Comparison of ENCODE assay signal across 8 cellular contexts in the genomic region with DNA sequence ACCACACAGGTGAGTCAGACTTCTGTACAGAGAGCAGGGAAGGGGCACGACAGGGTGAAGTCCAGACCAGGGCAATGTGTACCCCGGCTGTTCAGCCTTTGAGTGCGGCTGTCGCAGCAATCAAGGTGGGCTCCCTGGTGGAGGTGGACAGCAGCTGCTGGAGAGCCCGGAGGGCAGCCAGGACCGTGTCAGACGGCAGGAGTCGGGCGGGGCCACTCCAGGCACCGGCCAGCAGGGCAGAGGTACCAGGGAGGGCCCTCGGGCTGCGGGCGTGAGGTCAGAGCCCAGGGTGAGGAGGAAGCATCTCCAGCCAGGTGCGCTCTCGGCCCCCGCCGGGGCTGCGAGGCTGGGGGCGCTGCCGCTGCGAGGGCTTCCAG. TPM values are rescaled to one million over a fixed set of nuclear protein-coding genes. Genes with fewer than 3 reads are reported as not detected.
DNase-seq lines count a peak whose midpoint lies in the region; ATAC-seq and TF ChIP-seq lines count a peak whose summit lies in the region.

No MANE protein-coding gene starts in this region.

- H3K9me3 ChIP-seq in OCI-LY3 (ENCODE audit: insufficient read depth, low read length) (no peaks in the 10 kb centered on the region), mononuclear cell (ENCODE audit: low read depth, low read length) (no peaks in the 10 kb centered on the region)

- H3K4me1 ChIP-seq in OCI-LY3 (ENCODE audit: low read length) (peaks cover 22% of the 10 kb centered on the region), mononuclear cell (ENCODE audit: insufficient read depth, low read length) (peaks cover 37% of the 10 kb centered on the region)

- H3K27me3 ChIP-seq in OCI-LY3 (ENCODE audit: low read depth, low read length), result no peaks in the 10 kb centered on the region
- no peaks in the 10 kb centered on the region for H3K27me3 ChIP-seq in mononuclear cell (ENCODE audit: insufficient read depth, low read length)

- H3K4me2 ChIP-seq in OCI-LY3 (ENCODE audit: low read length), result peak overlapping the region; percentile 100

- peak overlapping the region; percentile 78 for H3K4me3 Mint-ChIP-seq in dendritic cell treated with granulocyte-macrophage colony-stimulating factor and Interleukin-4, amounts not matched to agents 40 ng/mL and 50 ng/mL, for 4 days

- H3K9me3 Mint-ChIP-seq in dendritic cell treated with granulocyte-macrophage colony-stimulating factor and Interleukin-4, amounts not matched to agents 40 ng/mL and 50 ng/mL, for 4 days, result no peaks in the 10 kb centered on the region

- intact Hi-C loops in dendritic cell treated with granulocyte-macrophage colony-stimulating factor and Interleukin-4, amounts not matched to agents 40 ng/mL and 50 ng/mL, for 4 days (cut with micrococcal nuclease), result loop anchor here (1.0 kb wide), 2 partner anchors 23 to 28 kb away; no protein-coding TSS in a partner anchor

- peak overlapping the region; percentile 81 for H3K27ac Mint-ChIP-seq in dendritic cell treated with granulocyte-macrophage colony-stimulating factor and Interleukin-4, amounts not matched to agents 40 ng/mL and 50 ng/mL, for 4 days

- DNase-seq in AG20443 (ENCODE audit: low spot score) (peak; percentile 53), medulla oblongata (ENCODE audit: extremely low spot score) (no peak), NCI-H510A (lab: John Stamatoyannopoulos, UW) (no peak), NCI-H524 (lab: John Stamatoyannopoulos, UW) (no peak)

- H3K36me3 ChIP-seq in OCI-LY3 (replicated peaks; ENCODE audit: low read depth, low read length), result peaks cover 27% of the 10 kb centered on the region

- peaks cover 43% of the 10 kb centered on the region for H3K79me2 ChIP-seq in OCI-LY3 (ENCODE audit: low read length)

- H3K27ac ChIP-seq in OCI-LY3 (ENCODE audit: low read length), result peak overlapping the region; percentile 72

- TF ChIP-seq CTCF in OCI-LY3 (IDR thresholded peaks at IDR 0.05; ENCODE audit: low read depth, low read length), result no peak

- peaks cover 40% of the 10 kb centered on the region for H3K36me3 Mint-ChIP-seq in dendritic cell treated with granulocyte-macrophage colony-stimulating factor and Interleukin-4, amounts not matched to agents 40 ng/mL and 50 ng/mL, for 4 days (ENCODE audit: low read depth)

- H4K20me1 ChIP-seq in OCI-LY3 (ENCODE audit: insufficient read depth, low read length), result peaks cover 30% of the 10 kb centered on the region

- peak; percentile 6 for ATAC-seq in GM21529 (IDR thresholded peaks at IDR 0.05; ENCODE audit: unreplicated experiment)

- H3K4me3 ChIP-seq in OCI-LY3 (ENCODE audit: low read length) (peak overlapping the region; percentile 97), mononuclear cell (ENCODE audit: low read length) (peak overlapping the region; percentile 82)

- peak overlapping the region; percentile 95 for H3K9ac ChIP-seq in OCI-LY3 (ENCODE audit: low read length)

- peaks cover 67% of the 10 kb centered on the region for H3K4me1 Mint-ChIP-seq in dendritic cell treated with granulocyte-macrophage colony-stimulating factor and Interleukin-4, amounts not matched to agents 40 ng/mL and 50 ng/mL, for 4 days (ENCODE audit: low read depth)

- H3K27me3 Mint-ChIP-seq in dendritic cell treated with granulocyte-macrophage colony-stimulating factor and Interleukin-4, amounts not matched to agents 40 ng/mL and 50 ng/mL, for 4 days, result no peaks in the 10 kb centered on the region

- no peak overlapping the region for H2AFZ ChIP-seq in OCI-LY3 (ENCODE audit: low read depth, low read length)

RNA-seq across cellular contexts. Expression of gene PIM3, which starts 0.8 kb away (rescaled TPM):
- total RNA-seq in mononuclear cell, result 172 TPM

RNA-seq across cellular contexts. Expression of gene CRELD2, which starts 41.3 kb away (rescaled TPM):
- total RNA-seq in mononuclear cell, result 13.6 TPM

RNA-seq across cellular contexts. Expression of gene ALG12, which starts 41.5 kb away (rescaled TPM):
- 6.8 TPM for total RNA-seq in mononuclear cell

RNA-seq across cellular contexts. Expression of gene IL17REL, which starts 52.8 kb away (rescaled TPM):
- total RNA-seq in mononuclear cell, result not detected
